8 cellular contexts compared by ENCODE assay signal in the genomic region with DNA sequence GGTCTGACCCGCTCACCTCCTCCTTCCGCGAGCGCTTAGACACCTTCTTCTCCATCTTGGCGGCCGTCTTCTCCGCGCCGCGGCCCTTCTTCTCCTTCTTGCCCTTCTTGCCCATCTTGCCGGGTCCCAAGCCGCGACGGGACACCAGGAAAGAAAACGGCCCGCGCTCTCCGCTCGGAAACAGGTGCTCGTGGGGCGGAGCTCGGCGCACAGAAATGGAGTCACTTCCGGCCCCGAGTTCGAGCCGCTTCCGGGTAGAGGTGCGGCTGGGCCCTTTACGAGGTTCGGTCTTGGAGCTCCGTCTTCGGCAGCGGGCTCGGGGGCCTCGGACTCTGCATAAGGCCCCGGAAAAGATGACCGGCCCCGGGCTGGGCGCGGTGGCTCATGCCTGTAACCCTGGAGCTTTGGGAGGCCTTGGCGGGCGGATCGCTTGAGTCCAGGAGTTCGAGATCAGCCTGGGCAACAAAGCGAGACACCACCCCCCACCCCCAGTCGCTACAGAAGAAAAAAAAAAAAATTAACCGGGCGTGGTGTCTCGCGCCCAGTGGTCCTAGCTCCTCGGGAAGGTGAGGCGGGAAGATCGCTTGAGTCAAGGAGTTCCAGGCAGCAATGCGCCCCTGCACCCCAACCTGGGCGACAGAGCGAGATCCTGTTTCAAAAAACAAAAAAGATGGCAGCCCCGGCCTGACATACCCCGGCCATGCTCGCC. TPM values are rescaled to one million over a fixed set of nuclear protein-coding genes. Genes with fewer than 3 reads are reported as not detected.
DNase-seq lines count a peak whose midpoint lies in the region; ATAC-seq and TF ChIP-seq lines count a peak whose summit lies in the region.

A gene (minus strand): TSS at position 211 of the 709 bp plus-strand sequence. CDS start 96 bp downstream, at position 115.

- no peak for TF ChIP-seq CTCF in GM20000 (IDR thresholded peaks at IDR 0.05; ENCODE audit: extremely low read depth, missing control alignments)

- peak within 1 kb of the TSS; percentile 90 for H3K27ac ChIP-seq in HUES6 (ENCODE audit: low read depth, low read length)

- peak within 1 kb of the TSS; percentile 97 for H3K4me3 ChIP-seq in HUES6 (ENCODE audit: low read depth, low read length)

- peak within 1 kb of the TSS; percentile 89 for H3K9ac ChIP-seq in HUES6 (ENCODE audit: low read length)

- DNase-seq in COLO668 (lab: John Stamatoyannopoulos, UW; ENCODE audit: unreplicated experiment), result peak; percentile 85
- peak; percentile 95 for DNase-seq in GM20000 (ENCODE audit: low spot score)
- peak; percentile 86 for DNase-seq in RPMI8226
- peak; percentile 90 for DNase-seq in activated T-helper 1 cell treated with anti-CD3 and anti-CD28 coated beads, Interleukin-12 subunit alpha, Interleukin-12 subunit beta, Interleukin-2, Interleukin-4 antibody, amounts not matched to agents 30 ng/mL and 10 ng/mL and 1 ng/mL, durations not matched to agents 14 hours and 24 hours and 36 hours (ENCODE audit: low spot score)
- DNase-seq in fibroblast of gingiva (ENCODE audit: low read depth), result peak; percentile 80
- peak; percentile 84 for DNase-seq in naive B cell
- peak; percentile 79 to 95 for DNase-seq in stimulated activated effector memory CD8-positive, alpha-beta T cell treated with anti-CD3 and anti-CD28 coated beads, Interleukin-12 subunit alpha, Interleukin-12 subunit beta, amount 100 ng/mL, for 72 hours (ENCODE audit: low spot score in 2 of 2)

- no peaks in the 10 kb centered on the region for H3K9me3 ChIP-seq in HUES6 (ENCODE audit: control insufficient read depth, insufficient read depth, low read depth, low read length)

- peaks cover 4% of the 10 kb centered on the region; the same call in 1 of the 2 replicates for H3K4me1 ChIP-seq in HUES6 (ENCODE audit: control insufficient read depth, insufficient read depth, low read length)

- H3K27ac Mint-ChIP-seq in activated T-helper 1 cell treated with anti-CD3 and anti-CD28 coated beads, Interleukin-12 subunit alpha, Interleukin-12 subunit beta, Interleukin-2, Interleukin-4 antibody, amounts not matched to agents 30 ng/mL and 10 ng/mL and 1 ng/mL, durations not matched to agents 14 hours and 24 hours and 36 hours, result peak within 1 kb of the TSS; percentile 100
- H3K27ac Mint-ChIP-seq in naive B cell, result peak within 1 kb of the TSS; percentile 96 to 100 (median 98)
- H3K27ac Mint-ChIP-seq in stimulated activated effector memory CD8-positive, alpha-beta T cell treated with anti-CD3 and anti-CD28 coated beads, Interleukin-12 subunit alpha, Interleukin-12 subunit beta, amount 100 ng/mL, for 72 hours, result peak within 1 kb of the TSS; percentile 99

- peaks cover 22% of the 10 kb centered on the region for H3K36me3 Mint-ChIP-seq in activated T-helper 1 cell treated with anti-CD3 and anti-CD28 coated beads, Interleukin-12 subunit alpha, Interleukin-12 subunit beta, Interleukin-2, Interleukin-4 antibody, amounts not matched to agents 30 ng/mL and 10 ng/mL and 1 ng/mL, durations not matched to agents 14 hours and 24 hours and 36 hours (ENCODE audit: low read depth)
- peaks cover 4 to 7% of the 10 kb centered on the region in 2 donors for H3K36me3 Mint-ChIP-seq in naive B cell
- H3K36me3 Mint-ChIP-seq in stimulated activated effector memory CD8-positive, alpha-beta T cell treated with anti-CD3 and anti-CD28 coated beads, Interleukin-12 subunit alpha, Interleukin-12 subunit beta, amount 100 ng/mL, for 72 hours, result peaks cover 51% of the 10 kb centered on the region

- peaks cover 1% of the 10 kb centered on the region for H3K27me3 Mint-ChIP-seq in activated T-helper 1 cell treated with anti-CD3 and anti-CD28 coated beads, Interleukin-12 subunit alpha, Interleukin-12 subunit beta, Interleukin-2, Interleukin-4 antibody, amounts not matched to agents 30 ng/mL and 10 ng/mL and 1 ng/mL, durations not matched to agents 14 hours and 24 hours and 36 hours (ENCODE audit: insufficient read depth)
- H3K27me3 Mint-ChIP-seq in naive B cell, result no peaks in the 10 kb centered on the region

- peak within 1 kb of the TSS; percentile 100 for H3K4me3 Mint-ChIP-seq in activated T-helper 1 cell treated with anti-CD3 and anti-CD28 coated beads, Interleukin-12 subunit alpha, Interleukin-12 subunit beta, Interleukin-2, Interleukin-4 antibody, amounts not matched to agents 30 ng/mL and 10 ng/mL and 1 ng/mL, durations not matched to agents 14 hours and 24 hours and 36 hours
- peak within 1 kb of the TSS; percentile 95 to 100 (median 99) for H3K4me3 Mint-ChIP-seq in naive B cell
- peak within 1 kb of the TSS; percentile 100 for H3K4me3 Mint-ChIP-seq in stimulated activated effector memory CD8-positive, alpha-beta T cell treated with anti-CD3 and anti-CD28 coated beads, Interleukin-12 subunit alpha, Interleukin-12 subunit beta, amount 100 ng/mL, for 72 hours

- H3K36me3 ChIP-seq in HUES6 (ENCODE audit: control insufficient read depth, insufficient read depth, low read length), result peaks cover 31% of the 10 kb centered on the region

- H3K4me1 Mint-ChIP-seq in activated T-helper 1 cell treated with anti-CD3 and anti-CD28 coated beads, Interleukin-12 subunit alpha, Interleukin-12 subunit beta, Interleukin-2, Interleukin-4 antibody, amounts not matched to agents 30 ng/mL and 10 ng/mL and 1 ng/mL, durations not matched to agents 14 hours and 24 hours and 36 hours (ENCODE audit: low read depth), result peaks cover 30% of the 10 kb centered on the region
- H3K4me1 Mint-ChIP-seq in naive B cell, result peaks cover 19 to 49% (median 26%) of the 10 kb centered on the region in 3 donors
- peaks cover 40% of the 10 kb centered on the region for H3K4me1 Mint-ChIP-seq in stimulated activated effector memory CD8-positive, alpha-beta T cell treated with anti-CD3 and anti-CD28 coated beads, Interleukin-12 subunit alpha, Interleukin-12 subunit beta, amount 100 ng/mL, for 72 hours

- H3K9me3 Mint-ChIP-seq in activated T-helper 1 cell treated with anti-CD3 and anti-CD28 coated beads, Interleukin-12 subunit alpha, Interleukin-12 subunit beta, Interleukin-2, Interleukin-4 antibody, amounts not matched to agents 30 ng/mL and 10 ng/mL and 1 ng/mL, durations not matched to agents 14 hours and 24 hours and 36 hours, result no peaks in the 10 kb centered on the region
- no peaks in the 10 kb centered on the region for H3K9me3 Mint-ChIP-seq in naive B cell
- no peaks in the 10 kb centered on the region for H3K9me3 Mint-ChIP-seq in stimulated activated effector memory CD8-positive, alpha-beta T cell treated with anti-CD3 and anti-CD28 coated beads, Interleukin-12 subunit alpha, Interleukin-12 subunit beta, amount 100 ng/mL, for 72 hours

- intact Hi-C loops in activated T-helper 1 cell treated with anti-CD3 and anti-CD28 coated beads, Interleukin-12 subunit alpha, Interleukin-12 subunit beta, Interleukin-2, Interleukin-4 antibody, amounts not matched to agents 30 ng/mL and 10 ng/mL and 1 ng/mL, durations not matched to agents 14 hours and 24 hours and 36 hours (cut with micrococcal nuclease), result loop anchor here (1.0 to 10.0 kb wide), 7 partner anchors 12 to 1211 kb away; a partner anchor contains a TSS

- ATAC-seq in naive B cell (ENCODE audit: low read depth in 2 of 2), result peak; percentile 93 to 95
- peak; percentile 92 for ATAC-seq in stimulated activated effector memory CD8-positive, alpha-beta T cell treated with anti-CD3 and anti-CD28 coated beads, Interleukin-12 subunit alpha, Interleukin-12 subunit beta, amount 100 ng/mL, for 72 hours

- H3K27me3 ChIP-seq in HUES6 (ENCODE audit: control insufficient read depth, insufficient read depth, low read length), result no peaks in the 10 kb centered on the region

RNA-seq across cellular contexts. Expression of the gene that starts here (rescaled TPM):
- 85.6 and 93.7 TPM in 2 replicates for total RNA-seq in activated T-helper 1 cell treated with anti-CD3 and anti-CD28 coated beads, Interleukin-12 subunit alpha, Interleukin-12 subunit beta, Interleukin-2, Interleukin-4 antibody, amounts not matched to agents 30 ng/mL and 10 ng/mL and 1 ng/mL, durations not matched to agents 14 hours and 24 hours and 36 hours
- 10 to 100 TPM; 15.9 to 25.5 (median 20.0) TPM for polyA plus RNA-seq in naive B cell (ENCODE audit: low read depth in 6 of 6)

Comparison
In these comparisons a context has a peak if more than half of its experiments do, and no peak if none do; other contexts are left out.
1. Peak in every context shown above with its lines: DNase-seq, ATAC-seq, H3K4me3 ChIP-seq and H3K27ac ChIP-seq.